In genomic region chr10:109902992-109903947, GRCh38 we compare ENCODE assay signal across 8 cellular contexts. TPM values are rescaled to one million over a fixed set of nuclear protein-coding genes. Genes with fewer than 3 reads are reported as not detected.
A peak's percentile ranks its signal among the peaks of the same experiment; 100 is the strongest.
DNase-seq lines count a peak whose midpoint lies in the region; TF ChIP-seq lines count a peak whose summit lies in the region.

No MANE protein-coding gene starts in this region.

- H3K4me1 Mint-ChIP-seq in HFFc6 (ENCODE audit: low read depth) (peaks cover 56% of the 10 kb centered on the region), immature natural killer cell (peaks cover 78 to 92% of the 10 kb centered on the region in 2 donors)

- DNase-seq in G401 (ENCODE audit: low spot score) = peak; percentile 95
- peak; percentile 31 for DNase-seq in HFFc6
- DNase-seq in SJSA1 (ENCODE audit: low read depth in 1 of 2, low spot score in 2 of 2) = peak in 1 of 2 experiments; percentile 33
- DNase-seq in immature natural killer cell = peak; percentile 32 to 47 (median 35)
- DNase-seq in effector CD8-positive, alpha-beta T cell (lab: John Stamatoyannopoulos, UW) = no peak
- no peak for DNase-seq in DMS79 (lab: John Stamatoyannopoulos, UW)
- no peak for DNase-seq in spleen
- no peak for DNase-seq in GDM1 (lab: John Stamatoyannopoulos, UW)

- H3K4me3 ChIP-seq in SJSA1 (no peak overlapping the region), spleen (no peak overlapping the region)

- H3K27me3 Mint-ChIP-seq in HFFc6 (ENCODE audit: insufficient read depth) (no peaks in the 10 kb centered on the region; the same call in 1 of the 2 replicates), immature natural killer cell (ENCODE audit: low read depth in 3 of 3) (peaks cover 0 to 1% (median 0%) of the 10 kb centered on the region in 3 donors)

- H3K36me3 ChIP-seq in SJSA1 (peaks cover 44% of the 10 kb centered on the region), spleen (peaks cover 0 to 89% (median 30%) of the 10 kb centered on the region in 6 donors)

- H3K27ac Mint-ChIP-seq in HFFc6 (peak overlapping the region; percentile 85), immature natural killer cell (peak overlapping the region in 5 of 6 donors; percentile 86 to 98 (median 91))

- H3K36me3 Mint-ChIP-seq in HFFc6 (ENCODE audit: low read depth) = peaks cover 64% of the 10 kb centered on the region
- H3K36me3 Mint-ChIP-seq in immature natural killer cell = peaks cover 23 to 51% (median 43%) of the 10 kb centered on the region in 3 donors

- H3K9me3 ChIP-seq in SJSA1 (replicated peaks) (no peaks in the 10 kb centered on the region), spleen (no peaks in the 10 kb centered on the region)

- 66 to 86% (median 77%) methylated on average over 7 of the region's 7 CpGs for WGBS in spleen, 5 donors

- H3K27me3 ChIP-seq in SJSA1 (replicated peaks) (no peaks in the 10 kb centered on the region), spleen (replicated peaks in 1 of 7) (no peaks in the 10 kb centered on the region)

- intact Hi-C loops in spleen (cut with DNase I; ENCODE audit: low total_unique reads) = no loop called here

- in situ Hi-C loops in G401 (cut with HindIII; ENCODE audit: low sequenced_read_pairs) = no loop called here

- TF ChIP-seq CTCF in HFFc6 (IDR thresholded peaks at IDR 0.05) = no peak
- no peak for TF ChIP-seq CTCF in spleen (IDR thresholded peaks at IDR 0.05 in 8 of 11, conservative IDR thresholded peaks at IDR 0.05 in 3 of 11)

- H3K27ac ChIP-seq in SJSA1 = peak overlapping the region; percentile 22; the same call in 1 of the 2 replicates
- H3K27ac ChIP-seq in spleen = peak overlapping the region in 4 of 8 donors; percentile 37 to 77 (median 56)

- H3K4me1 ChIP-seq in SJSA1 (replicated peaks) (peaks cover 34% of the 10 kb centered on the region), spleen (peaks cover 0 to 47% (median 17%) of the 10 kb centered on the region in 6 donors)

- H3K4me3 Mint-ChIP-seq in HFFc6 (peak overlapping the region; percentile 54), immature natural killer cell (peak overlapping the region in 4 of 5 donors; percentile 51 to 80 (median 68))

- H3K9me3 Mint-ChIP-seq in HFFc6 (no peaks in the 10 kb centered on the region), immature natural killer cell (no peaks in the 10 kb centered on the region)

- TF ChIP-seq POLR2A in spleen (IDR thresholded peaks at IDR 0.05) = no peak

RNA-seq across cellular contexts. Expression of gene XPNPEP1, which starts 20.0 kb away (rescaled TPM):
- total RNA-seq in G401 (2014; rRNA removed; shearing (Covaris generic)) = 109 and 153 TPM in 2 replicates
- 10 to 100 TPM; 54.1 to 62.7 (median 58.9) TPM for total RNA-seq in HFFc6 (2021; fragmentation: NEBNext Ultra II Directional; extraction: Animal tissue kit (Norgen Biotek cat#: 25700))
- 81.3 and 105 TPM in 2 replicates for total RNA-seq in SJSA1 (2014; rRNA removed; shearing (Covaris generic))
- 10 to 100 TPM; 36.4 to 71.7 (median 57.7) TPM for polyA plus RNA-seq in immature natural killer cell
- 10 to 100 TPM; 51.0 to 97.1 (median 64.8) TPM for total RNA-seq in spleen
- polyA plus RNA-seq in spleen = 10 to 100 TPM; 23.1 to 29.5 (median 26.2) TPM

Comparison
In these comparisons a context has a peak if more than half of its experiments do, and no peak if none do; other contexts are left out.
1. DNase-seq: peak in G401 (single experiment), HFFc6 (single experiment) and immature natural killer cell (3 of 3); none in effector CD8-positive, alpha-beta T cell (single experiment), DMS79 (single experiment), spleen (single experiment) and GDM1 (single experiment).